ENCODE assay signal across 24 cellular contexts in genomic region chr11:103832762-103833161, GRCh38.
"Had no signal": no experiment of that assay in that cellular context is flagged by ENCODE, and none has a peak within 500 bp of the region (broad histone marks: within the 10 kb centered on the region; RNA-seq: fewer than 3 reads in every experiment).

No MANE protein-coding gene starts in this region.

- H3K36me3 Mint-ChIP-seq: stimulated activated effector memory CD8-positive, alpha-beta T cell treated with anti-CD3 and anti-CD28 coated beads, Interleukin-12 subunit alpha, Interleukin-12 subunit beta, amount 100 ng/mL, for 72 hours had no signal

- H3K27me3 ChIP-seq: colonic mucosa, hepatocyte, pancreas, tibial artery, upper lobe of left lung, uterus had no signal

- H3K36me3 ChIP-seq: colonic mucosa, pancreas, tibial artery, upper lobe of left lung, uterus had no signal

- DNase-seq: colonic mucosa; effector CD4-positive, alpha-beta T cell; endodermal cell; erythroblast; head of caudate nucleus; left colon; left ventricle myocardium superior; mesendoderm; naive B cell; occipital lobe; pancreas; right cardiac atrium; stimulated activated CD4-positive, alpha-beta T cell treated with anti-CD3 and anti-CD28 coated beads, Interleukin-4, amount 100 ng/mL, for 1 hour; stimulated activated CD8-positive, alpha-beta memory T cell treated with anti-CD3 and anti-CD28 coated beads, Interleukin-4, amount 100 ng/mL, for 48 hours; tibial artery; upper lobe of left lung; uterus had no signal

- H2AFZ ChIP-seq: hepatocyte had no signal

- H3K27ac Mint-ChIP-seq: endodermal cell; nephron; progenitor cell of endocrine pancreas; stimulated activated effector memory CD8-positive, alpha-beta T cell treated with anti-CD3 and anti-CD28 coated beads, Interleukin-12 subunit alpha, Interleukin-12 subunit beta, amount 100 ng/mL, for 72 hours; stimulated activated naive CD8-positive, alpha-beta T cell treated with anti-CD3 and anti-CD28 coated beads, Interleukin-15, Interleukin-2, amounts not matched to agents 100 ng/mL and 50 ng/mL, for 24 hours had no signal

- H3K4me2 ChIP-seq: hepatocyte had no signal

- H3K27me3 Mint-ChIP-seq: stimulated activated naive CD8-positive, alpha-beta T cell treated with anti-CD3 and anti-CD28 coated beads, Interleukin-15, Interleukin-2, amounts not matched to agents 100 ng/mL and 50 ng/mL, for 24 hours had no signal

- H3K4me3 ChIP-seq: colonic mucosa, hepatocyte, lung, pancreas, tibial artery, upper lobe of left lung, uterus had no signal

- H3K79me2 ChIP-seq: hepatocyte had no signal

- H3K4me1 Mint-ChIP-seq: endodermal cell; naive B cell; nephron; stimulated activated effector memory CD8-positive, alpha-beta T cell treated with anti-CD3 and anti-CD28 coated beads, Interleukin-12 subunit alpha, Interleukin-12 subunit beta, amount 100 ng/mL, for 72 hours had no signal

- H3K27ac ChIP-seq: colonic mucosa, hepatocyte, pancreas, tibial artery, upper lobe of left lung, uterus had no signal

- H3K4me1 ChIP-seq: colonic mucosa, upper lobe of left lung, uterus had no signal

- ATAC-seq: left colon; left ventricle myocardium superior; pancreas; right cardiac atrium; stimulated activated effector memory CD8-positive, alpha-beta T cell treated with anti-CD3 and anti-CD28 coated beads, Interleukin-12 subunit alpha, Interleukin-12 subunit beta, amount 100 ng/mL, for 72 hours had no signal

- H3K4me3 Mint-ChIP-seq: endodermal cell; naive B cell; nephron; stimulated activated effector memory CD8-positive, alpha-beta T cell treated with anti-CD3 and anti-CD28 coated beads, Interleukin-12 subunit alpha, Interleukin-12 subunit beta, amount 100 ng/mL, for 72 hours; stimulated activated naive CD8-positive, alpha-beta T cell treated with anti-CD3 and anti-CD28 coated beads, Interleukin-15, Interleukin-2, amounts not matched to agents 100 ng/mL and 50 ng/mL, for 24 hours had no signal

- H3K9me3 ChIP-seq: colonic mucosa, pancreas, uterus had no signal

- FAIRE-seq: endothelial cell of umbilical vein, pancreas had no signal
